In the genomic region with DNA sequence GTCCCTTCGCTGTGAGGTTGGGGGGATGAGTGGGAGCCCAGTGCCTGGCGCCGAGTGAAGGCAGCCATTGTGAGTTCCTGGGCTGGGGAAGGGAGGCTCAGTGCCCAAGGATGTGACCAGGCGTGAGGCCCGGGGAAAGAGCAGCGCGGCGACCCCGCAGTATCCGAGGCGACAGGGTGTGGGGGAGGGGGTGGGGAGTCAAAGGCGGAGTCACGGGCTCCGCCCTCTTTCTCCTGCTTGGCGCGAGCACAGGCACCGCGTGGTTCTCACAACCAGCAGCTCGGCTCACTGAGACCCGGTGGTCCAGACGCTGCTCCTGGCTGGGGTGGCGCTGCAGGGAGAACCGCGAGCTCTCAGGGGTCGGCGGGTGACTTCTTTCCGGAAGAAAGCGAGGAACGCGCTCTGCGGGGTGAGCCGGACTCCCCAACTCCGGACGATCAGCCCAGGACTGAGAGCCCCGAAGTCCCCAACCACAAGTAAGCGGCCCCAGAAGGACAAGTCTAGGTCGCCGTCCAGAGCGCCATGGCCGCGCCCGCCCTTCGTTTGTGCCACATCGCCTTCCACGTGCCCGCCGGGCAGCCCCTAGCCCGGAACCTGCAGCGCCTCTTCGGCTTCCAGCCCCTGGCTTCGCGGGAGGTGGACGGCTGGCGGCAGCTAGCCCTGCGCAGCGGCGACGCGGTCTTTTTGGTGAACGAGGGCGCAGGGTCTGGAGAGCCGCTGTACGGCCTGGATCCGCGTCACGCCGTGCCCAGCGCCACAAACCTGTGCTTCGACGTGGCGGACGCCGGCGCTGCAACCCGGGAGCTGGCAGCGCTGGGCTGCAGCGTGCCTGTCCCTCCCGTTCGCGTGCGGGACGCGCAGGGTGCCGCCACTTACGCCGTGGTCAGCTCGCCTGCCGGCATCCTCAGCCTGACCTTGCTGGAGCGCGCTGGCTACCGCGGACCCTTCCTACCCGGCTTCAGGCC, we compare ENCODE assay signal across 8 cellular contexts. TPM values are rescaled to one million over a fixed set of nuclear protein-coding genes. Genes with fewer than 3 reads are reported as not detected.
DNase-seq lines count a peak whose midpoint lies in the region; ATAC-seq and TF ChIP-seq lines count a peak whose summit lies in the region.

TSS of gene HPDL (plus strand) at position 269 of the 965 bp plus-strand sequence. CDS start at position 523, 254 bp downstream.

- peaks cover 27% of the 10 kb centered on the region for H3K36me3 Mint-ChIP-seq in activated naive CD8-positive, alpha-beta T cell treated with anti-CD3 and anti-CD28 coated beads for 36 hours

- peak within 1 kb of the TSS; percentile 71 for H3K4me3 ChIP-seq in left ventricle myocardium inferior

- TF ChIP-seq CTCF in left ventricle myocardium inferior (IDR thresholded peaks at IDR 0.05; ENCODE audit: borderline replicate concordance), result no peak

- peaks cover 27% of the 10 kb centered on the region for H3K4me1 Mint-ChIP-seq in activated naive CD8-positive, alpha-beta T cell treated with anti-CD3 and anti-CD28 coated beads for 36 hours

- H3K4me1 ChIP-seq in left ventricle myocardium inferior, result peaks cover 12% of the 10 kb centered on the region

- peak within 1 kb of the TSS; percentile 91 for H3K27ac Mint-ChIP-seq in activated naive CD8-positive, alpha-beta T cell treated with anti-CD3 and anti-CD28 coated beads for 36 hours

- no peaks in the 10 kb centered on the region for H3K9me3 ChIP-seq in left ventricle myocardium inferior (replicated peaks)

- ATAC-seq in HG03108 (IDR thresholded peaks at IDR 0.05; ENCODE audit: unreplicated experiment) (peak; percentile 62), HG02588 (IDR thresholded peaks at IDR 0.05; ENCODE audit: unreplicated experiment) (no peak)

- peaks cover 3% of the 10 kb centered on the region for H3K27me3 Mint-ChIP-seq in activated naive CD8-positive, alpha-beta T cell treated with anti-CD3 and anti-CD28 coated beads for 36 hours

- intact Hi-C loops in left ventricle myocardium inferior (cut with micrococcal nuclease), result no loop called here
- intact Hi-C loops in posterior cingulate gyrus (cut with DNase I), result no loop called here

- H3K27ac ChIP-seq in left ventricle myocardium inferior (replicated peaks), result no peak within 1 kb of the TSS

- DNase-seq in DMS79 treated with DMSO at 0.1 percent for 48 hours (lab: John Stamatoyannopoulos, UW) (peak; percentile 57), SHP77 (lab: John Stamatoyannopoulos, UW) (peak; percentile 80 to 83), left ventricle myocardium inferior (peak; percentile 63), posterior cingulate gyrus (peak; percentile 57 to 93 (median 72)), ureter (ENCODE audit: low spot score) (peak; percentile 66)
- DNase-seq in activated naive CD8-positive, alpha-beta T cell treated with anti-CD3 and anti-CD28 coated beads for 36 hours, result peak; percentile 81

- H3K4me3 Mint-ChIP-seq in activated naive CD8-positive, alpha-beta T cell treated with anti-CD3 and anti-CD28 coated beads for 36 hours, result peak within 1 kb of the TSS; percentile 87

- no peaks in the 10 kb centered on the region for H3K9me3 Mint-ChIP-seq in activated naive CD8-positive, alpha-beta T cell treated with anti-CD3 and anti-CD28 coated beads for 36 hours

- H3K27me3 ChIP-seq in left ventricle myocardium inferior (ENCODE audit: low read depth), result peaks cover 9% of the 10 kb centered on the region

- H3K36me3 ChIP-seq in left ventricle myocardium inferior, result peaks cover 22% of the 10 kb centered on the region

RNA-seq across cellular contexts. Expression of gene HPDL, which starts in this region (rescaled TPM):
- 10 to 100 TPM; 51.8 to 53.0 TPM for total RNA-seq in activated naive CD8-positive, alpha-beta T cell treated with anti-CD3 and anti-CD28 coated beads for 36 hours
- total RNA-seq in left ventricle myocardium inferior, result not detected
- total RNA-seq in ureter, result 2.3 TPM

Comparison
In these comparisons a context has a peak if more than half of its experiments do, and no peak if none do; other contexts are left out.
1. RNA of gene HPDL (total RNA-seq): 51.8 to 53.0 TPM in activated naive CD8-positive, alpha-beta T cell treated with anti-CD3 and anti-CD28 coated beads for 36 hours; 2.3 TPM in ureter (single experiment) and not detected in left ventricle myocardium inferior (single experiment); every median in the first group is over 10 times any median in the second.
2. Peak in DNase-seq and H3K4me3 ChIP-seq in left ventricle myocardium inferior; RNA of the gene not detected or under 1 TPM.
3. Peak in every context shown above with its lines, with median percentiles within 50 percentile points of each other: DNase-seq.